In genomic region chr12:117032593-117033381, GRCh38 we compare ENCODE assay signal across 9 cellular contexts.
DNase-seq lines count a peak whose midpoint lies in the region; ATAC-seq, FAIRE-seq and TF ChIP-seq lines count a peak whose summit lies in the region.
"Had no signal": no experiment of that assay in that cellular context is flagged by ENCODE, and none has a peak within 500 bp of the region (broad histone marks: within the 10 kb centered on the region; RNA-seq: fewer than 3 reads in every experiment).

No MANE protein-coding gene starts in this region.

- no peaks in the 10 kb centered on the region; a peak in 2 of 4 replicates for H3K36me3 ChIP-seq in GM12878 (ENCODE audit: control insufficient read depth in 2 of 2, insufficient read depth in 2 of 2, low read length in 1 of 2)
- H3K36me3 ChIP-seq in left lung = peaks cover 0 to 32% of the 10 kb centered on the region in 2 donors
- peaks cover 10 to 18% of the 10 kb centered on the region in 2 donors for H3K36me3 ChIP-seq in thyroid gland

- CTCF ChIA-PET in GM12878 (lab: Yijun Ruan, JAX) (interaction anchor here (1.9 kb wide), 1 partner anchor 87 kb away, joined by 7 read pairs; no protein-coding TSS in a partner anchor), RWPE1 (lab: Yijun Ruan, JAX) (no interaction called here)

- POLR2A ChIA-PET in GM12878 (lab: Charles Lee) (no interaction called here), RWPE1 (lab: Yijun Ruan, JAX; ENCODE audit: low non-redundant PET) (no interaction called here)

- no peaks in the 10 kb centered on the region for H3K9me3 ChIP-seq in GM12878 (replicated peaks; ENCODE audit: control insufficient read depth, insufficient read depth, low read length)
- H3K9me3 ChIP-seq in left lung = no peaks in the 10 kb centered on the region
- H3K9me3 ChIP-seq in thyroid gland = no peaks in the 10 kb centered on the region
- H3K9me3 ChIP-seq: A549 had no signal

- 33% methylated on average over 34 of the region's 34 CpGs for WGBS in GM12878 (ENCODE audit: insufficient coverage, insufficient replicate concordance, low lambda C conversion rate, missing lambda C conversion rate)
- 57 to 77% methylated on average over 11 to 29 of the region's 34 CpGs for WGBS in thyroid gland, 2 donors

- no peak for TF ChIP-seq POLR2A in GM12878 (IDR thresholded peaks at IDR 0.05; ENCODE audit: low read depth, low read length)
- TF ChIP-seq POLR2A in thyroid gland (IDR thresholded peaks at IDR 0.05) = no peak

- H3K4me3 ChIP-seq in GM12878 (no peak overlapping the region), left lung (no peak overlapping the region), thyroid gland (replicated peaks in 1 of 3) (no peak overlapping the region)
- H3K4me3 ChIP-seq: A549 had no signal

- ATAC-seq in activated T-cell treated with anti-CD3 and anti-CD28 coated beads, Interleukin-2, amount 50 U/mL, for 4 hours = peak; percentile 27 to 29
- ATAC-seq in GM12878 (peak; percentile 43), left lung (peak; percentile 49), GM21786 (IDR thresholded peaks at IDR 0.05; ENCODE audit: unreplicated experiment) (no peak)

- no peaks in the 10 kb centered on the region for H3K79me2 ChIP-seq in GM12878 (ENCODE audit: control insufficient read depth, insufficient read depth, low read length)

- no peaks in the 10 kb centered on the region for H4K20me1 ChIP-seq in GM12878 (ENCODE audit: control insufficient read depth, insufficient read depth)

- H2AFZ ChIP-seq in GM12878 (ENCODE audit: control insufficient read depth, low read depth, low read length) = no peak overlapping the region

- no peak overlapping the region for H3K9ac ChIP-seq in GM12878 (ENCODE audit: control insufficient read depth, insufficient read depth, low read length)

- RAD21 ChIA-PET in GM12878 (lab: Charles Lee; ENCODE audit: unreplicated experiment) = no interaction called here

- SMC1A ChIA-PET in GM12878 (lab: Charles Lee; ENCODE audit: uncharacterized antibody, unreplicated experiment) = interaction anchor here (1.4 kb wide), 1 partner anchor 87 kb away, joined by 3 read pairs; no protein-coding TSS in a partner anchor

- no peak for TF ChIP-seq EP300 in GM12878 (IDR thresholded peaks at IDR 0.05; ENCODE audit: borderline replicate concordance in 1 of 2, control insufficient read depth in 1 of 2, low read depth in 2 of 2, low read length in 2 of 2)

- H3K4me3 Mint-ChIP-seq in activated T-cell treated with anti-CD3 and anti-CD28 coated beads, Interleukin-2, amount 50 U/mL, for 4 hours = no peak overlapping the region
- H3K4me3 Mint-ChIP-seq in type B pancreatic cell = no peak overlapping the region

- H3K27me3 Mint-ChIP-seq in activated T-cell treated with anti-CD3 and anti-CD28 coated beads, Interleukin-2, amount 50 U/mL, for 4 hours (ENCODE audit: low read depth) = peaks cover 8% of the 10 kb centered on the region
- H3K27me3 Mint-ChIP-seq in type B pancreatic cell = peaks cover 5% of the 10 kb centered on the region

- H3K27ac Mint-ChIP-seq in type B pancreatic cell = no peak overlapping the region

- DNase-seq in activated T-cell treated with anti-CD3 and anti-CD28 coated beads, Interleukin-2, amount 50 U/mL, for 4 hours = no peak
- DNase-seq in activated T-cell treated with anti-CD3 and anti-CD28 coated beads for 4 hours (no peak), GM12878 (ENCODE audit: low read depth, low spot score) (no peak), left lung (peak; percentile 20 to 77), thyroid gland (peak; percentile 3 to 43), RWPE1 (ENCODE audit: low spot score) (no peak), type B pancreatic cell (ENCODE audit: extremely low spot score, unreplicated experiment) (no peak)

- no peak for TF ChIP-seq CTCF in GM12878 (IDR thresholded peaks at IDR 0.05 in 2 of 3, conservative IDR thresholded peaks at IDR 0.05 in 1 of 3; ENCODE audit: control insufficient read depth in 2 of 3, extremely low read depth in 1 of 3, insufficient read depth in 1 of 3, low read depth in 3 of 3, low read length in 3 of 3)
- no peak for TF ChIP-seq CTCF in left lung (IDR thresholded peaks at IDR 0.05)
- TF ChIP-seq CTCF in thyroid gland (IDR thresholded peaks at IDR 0.05) = no peak
- no peak for TF ChIP-seq CTCF in RWPE1 (conservative IDR thresholded peaks at IDR 0.05; ENCODE audit: low read depth)
- no peak for TF ChIP-seq CTCF in type B pancreatic cell (conservative IDR thresholded peaks at IDR 0.05)

- H3K4me1 Mint-ChIP-seq in activated T-cell treated with anti-CD3 and anti-CD28 coated beads, Interleukin-2, amount 50 U/mL, for 4 hours (ENCODE audit: low read depth) = peaks cover 3% of the 10 kb centered on the region
- peaks cover 23% of the 10 kb centered on the region for H3K4me1 Mint-ChIP-seq in type B pancreatic cell (ENCODE audit: unreplicated experiment)

- peaks cover 6% of the 10 kb centered on the region for H3K36me3 Mint-ChIP-seq in activated T-cell treated with anti-CD3 and anti-CD28 coated beads, Interleukin-2, amount 50 U/mL, for 4 hours (ENCODE audit: insufficient read depth)
- peaks cover 10% of the 10 kb centered on the region for H3K36me3 Mint-ChIP-seq in type B pancreatic cell

- BruUV-seq in GM12878 (replicated peaks; lab: Mats Ljungman, UMichigan) = no TSS peak

- H3K27ac ChIP-seq in GM12878 (ENCODE audit: control insufficient read depth, insufficient read depth) = no peak overlapping the region
- H3K27ac ChIP-seq in left lung = no peak overlapping the region
- H3K27ac ChIP-seq in thyroid gland = no peak overlapping the region
- no peak overlapping the region for H3K27ac ChIP-seq in RWPE1
- H3K27ac ChIP-seq: A549 had no signal

- no peaks in the 10 kb centered on the region for H3K9me3 Mint-ChIP-seq in activated T-cell treated with anti-CD3 and anti-CD28 coated beads, Interleukin-2, amount 50 U/mL, for 4 hours
- H3K9me3 Mint-ChIP-seq in type B pancreatic cell = no peaks in the 10 kb centered on the region

- H3K4me1 ChIP-seq in GM12878 (ENCODE audit: control insufficient read depth, insufficient read depth, low read length) = no peaks in the 10 kb centered on the region; the same call in 1 of the 2 replicates
- peaks cover 0 to 16% of the 10 kb centered on the region in 2 donors for H3K4me1 ChIP-seq in left lung
- peaks cover 4 to 21% of the 10 kb centered on the region in 2 donors for H3K4me1 ChIP-seq in thyroid gland
- H3K4me1 ChIP-seq: A549 had no signal

- no peak for FAIRE-seq in GM12878 (lab: Jason Lieb, UNC)
- FAIRE-seq: A549 had no signal

- H3K27me3 ChIP-seq in GM12878 (replicated peaks in 1 of 2; ENCODE audit: control insufficient read depth in 2 of 2, insufficient read depth in 2 of 2, low read length in 1 of 2) (peaks cover 0 to 4% of the 10 kb centered on the region in 2 experiments; a peak in 1 of 4 replicates), left lung (peaks cover 3 to 46% of the 10 kb centered on the region in 2 donors), thyroid gland (no peaks in the 10 kb centered on the region)

- TF ChIP-seq RAD21 in GM12878 (IDR thresholded peaks at IDR 0.05; ENCODE audit: insufficient read depth, low read depth, low read length) = no peak

- intact Hi-C loops in GM12878 (cut with micrococcal nuclease; ENCODE audit: unreplicated experiment) (no loop called here), left lung (cut with DNase I) (no loop called here), thyroid gland (cut with DNase I) (no loop called here)

- H3K4me2 ChIP-seq in GM12878 (ENCODE audit: control insufficient read depth, insufficient read depth) = no peak overlapping the region
- H3K4me2 ChIP-seq: A549 had no signal

- in situ Hi-C loops in GM12878 (cut with MboI) = no loop called here

TF ChIP-seq in GM12878, 131 proteins besides CTCF, POLR2A, EP300 and RAD21 (continues in another document):
- no peak for TF ChIP-seq CUX1 (IDR thresholded peaks at IDR 0.05; ENCODE audit: insufficient replicate concordance, low read depth, low read length)
- no peak for TF ChIP-seq CBFB (IDR thresholded peaks at IDR 0.05; ENCODE audit: low read depth)
- no peak for TF ChIP-seq STAT3 (IDR thresholded peaks at IDR 0.05; ENCODE audit: low read depth, low read length)
- TF ChIP-seq BHLHE40 (IDR thresholded peaks at IDR 0.05; ENCODE audit: borderline replicate concordance in 1 of 2, low read depth in 2 of 2, low read length in 1 of 2) = no peak

Comparison
In these comparisons a context has a peak if more than half of its experiments do, and no peak if none do; other contexts are left out.
1. DNase-seq: peak in left lung (2 of 2) and thyroid gland (2 of 2); none in activated T-cell treated with anti-CD3 and anti-CD28 coated beads, Interleukin-2, amount 50 U/mL, for 4 hours (single experiment), activated T-cell treated with anti-CD3 and anti-CD28 coated beads for 4 hours (single experiment), GM12878 (single experiment), RWPE1 (single experiment) and type B pancreatic cell (single experiment).